1 cellular context compared by ENCODE assay signal in the genomic region with DNA sequence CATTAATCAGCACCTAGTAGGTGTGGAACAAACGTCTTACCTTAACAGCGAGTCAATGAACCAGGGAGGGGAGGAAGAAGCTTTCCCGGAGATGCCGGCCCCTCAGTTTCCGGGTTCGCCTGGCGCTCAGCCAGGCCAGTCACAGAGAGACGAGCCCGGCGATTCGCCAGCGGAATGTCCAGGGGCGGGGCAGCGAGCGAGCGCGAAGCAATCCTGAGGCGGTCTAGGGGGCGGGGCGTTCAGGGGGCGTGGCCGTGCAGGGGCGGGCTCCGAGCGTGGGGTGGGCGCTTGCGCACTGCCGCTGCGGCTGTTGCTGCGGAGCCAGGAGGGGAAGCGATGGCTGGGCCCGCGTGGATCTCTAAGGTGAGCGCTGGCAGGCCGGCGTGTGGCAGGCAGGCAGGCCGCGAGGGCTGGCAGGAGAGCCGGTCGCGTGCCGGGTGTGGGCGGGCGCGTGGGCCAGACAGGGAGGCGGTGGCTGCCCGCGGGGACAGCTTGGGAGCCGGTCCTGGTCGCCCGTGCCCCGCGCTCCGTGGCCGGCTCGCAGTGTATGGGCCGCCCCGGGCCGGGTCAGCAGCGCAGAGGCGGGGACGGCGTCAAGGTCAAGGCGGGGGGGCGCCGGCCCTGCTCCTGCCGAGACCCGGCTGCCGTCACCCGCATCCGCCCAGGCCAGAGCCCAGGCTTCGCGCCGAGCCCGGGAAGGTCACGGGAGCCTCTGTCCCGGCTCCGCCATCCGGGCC.
TF ChIP-seq lines count a peak whose summit lies in the region.

Gene IDH3A (plus strand): TSS at position 295 of the 737 bp plus-strand sequence. CDS start 42 bp downstream, at position 337.

TF ChIP-seq in HepG2, 621 proteins besides CTCF, POLR2A, EP300 and RAD21 (continued from another document and continues in another):
- TF ChIP-seq DNMT1 (CRISPR knock-in tag; IDR thresholded peaks at IDR 0.05) (no peak), RCOR2 (CRISPR knock-in tag; IDR thresholded peaks at IDR 0.05) (no peak), ZBTB38 (CRISPR knock-in tag; IDR thresholded peaks at IDR 0.05) (no peak), HDAC1 (CRISPR knock-in tag; IDR thresholded peaks at IDR 0.05) (peak; percentile 18; the same call in 1 of the 2 replicates), GABPB1 (CRISPR knock-in tag; IDR thresholded peaks at IDR 0.05) (peak; percentile 92), ZNF547 (CRISPR knock-in tag; IDR thresholded peaks at IDR 0.05) (peak; percentile 73; the same call in 1 of the 2 replicates), ZNF615 (CRISPR knock-in tag; IDR thresholded peaks at IDR 0.05; ENCODE audit: borderline replicate concordance) (no peak), ATAD3A (CRISPR knock-in tag; IDR thresholded peaks at IDR 0.05) (no peak), ZNF224 (CRISPR knock-in tag; IDR thresholded peaks at IDR 0.05) (no peak), TBX3 (IDR thresholded peaks at IDR 0.05; ENCODE audit: borderline replicate concordance) (no peak), NFIB (CRISPR knock-in tag; IDR thresholded peaks at IDR 0.05; ENCODE audit: borderline replicate concordance) (no peak), THAP9 (CRISPR knock-in tag; IDR thresholded peaks at IDR 0.05; ENCODE audit: borderline replicate concordance) (no peak), ZNF569 (CRISPR knock-in tag; IDR thresholded peaks at IDR 0.05; ENCODE audit: borderline replicate concordance) (no peak), MTF2 (CRISPR knock-in tag; IDR thresholded peaks at IDR 0.05; ENCODE audit: borderline replicate concordance) (no peak), REST (IDR thresholded peaks at IDR 0.05; ENCODE audit: borderline replicate concordance in 1 of 2, low read depth in 1 of 2, low read length in 2 of 2) (no peak), ZC3H13 (CRISPR knock-in tag; IDR thresholded peaks at IDR 0.05) (no peak), SP140L (CRISPR knock-in tag; IDR thresholded peaks at IDR 0.05; ENCODE audit: borderline replicate concordance) (no peak), ZNF747 (CRISPR knock-in tag; IDR thresholded peaks at IDR 0.05; ENCODE audit: borderline replicate concordance) (no peak), FOXP1 (IDR thresholded peaks at IDR 0.05) (no peak), FOXP1 (CRISPR knock-in tag; IDR thresholded peaks at IDR 0.05) (no peak), TBP (CRISPR knock-in tag; IDR thresholded peaks at IDR 0.05) (no peak), SNRNP70 (IDR thresholded peaks at IDR 0.05; ENCODE audit: low read depth, low read length) (no peak), ZNF34 (CRISPR knock-in tag; IDR thresholded peaks at IDR 0.05; ENCODE audit: borderline replicate concordance) (no peak), PITX1 (CRISPR knock-in tag; IDR thresholded peaks at IDR 0.05) (no peak), ETV5 (CRISPR knock-in tag; IDR thresholded peaks at IDR 0.05; ENCODE audit: borderline replicate concordance) (peak; percentile 44; the same call in 1 of the 2 replicates), CEBPB (IDR thresholded peaks at IDR 0.05; ENCODE audit: borderline replicate concordance, low read depth, low read length) (no peak), ZNF562 (CRISPR knock-in tag; IDR thresholded peaks at IDR 0.05; ENCODE audit: borderline replicate concordance) (no peak), KDM2A (CRISPR knock-in tag; IDR thresholded peaks at IDR 0.05; ENCODE audit: borderline replicate concordance, low read depth) (peak; percentile 22; the same call in 1 of the 2 replicates), TEAD2 (CRISPR knock-in tag; IDR thresholded peaks at IDR 0.05) (no peak), THAP7 (CRISPR knock-in tag; IDR thresholded peaks at IDR 0.05) (0 out of 2 replicates have a peak, but pooled peaks have one; percentile 31)
- TF ChIP-seq, protein P1, sequence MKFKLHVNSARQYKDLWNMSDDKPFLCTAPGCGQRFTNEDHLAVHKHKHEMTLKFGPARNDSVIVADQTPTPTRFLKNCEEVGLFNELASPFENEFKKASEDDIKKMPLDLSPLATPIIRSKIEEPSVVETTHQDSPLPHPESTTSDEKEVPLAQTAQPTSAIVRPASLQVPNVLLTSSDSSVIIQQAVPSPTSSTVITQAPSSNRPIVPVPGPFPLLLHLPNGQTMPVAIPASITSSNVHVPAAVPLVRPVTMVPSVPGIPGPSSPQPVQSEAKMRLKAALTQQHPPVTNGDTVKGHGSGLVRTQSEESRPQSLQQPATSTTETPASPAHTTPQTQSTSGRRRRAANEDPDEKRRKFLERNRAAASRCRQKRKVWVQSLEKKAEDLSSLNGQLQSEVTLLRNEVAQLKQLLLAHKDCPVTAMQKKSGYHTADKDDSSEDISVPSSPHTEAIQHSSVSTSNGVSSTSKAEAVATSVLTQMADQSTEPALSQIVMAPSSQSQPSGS (CRISPR knock-in tag; IDR thresholded peaks at IDR 0.05) = peak; percentile 8; the same call in 1 of the 2 replicates
- TF ChIP-seq, protein P2, sequence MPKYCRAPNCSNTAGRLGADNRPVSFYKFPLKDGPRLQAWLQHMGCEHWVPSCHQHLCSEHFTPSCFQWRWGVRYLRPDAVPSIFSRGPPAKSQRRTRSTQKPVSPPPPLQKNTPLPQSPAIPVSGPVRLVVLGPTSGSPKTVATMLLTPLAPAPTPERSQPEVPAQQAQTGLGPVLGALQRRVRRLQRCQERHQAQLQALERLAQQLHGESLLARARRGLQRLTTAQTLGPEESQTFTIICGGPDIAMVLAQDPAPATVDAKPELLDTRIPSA (CRISPR knock-in tag; IDR thresholded peaks at IDR 0.05; ENCODE audit: borderline replicate concordance) = no peak
- TF ChIP-seq, protein P3, sequence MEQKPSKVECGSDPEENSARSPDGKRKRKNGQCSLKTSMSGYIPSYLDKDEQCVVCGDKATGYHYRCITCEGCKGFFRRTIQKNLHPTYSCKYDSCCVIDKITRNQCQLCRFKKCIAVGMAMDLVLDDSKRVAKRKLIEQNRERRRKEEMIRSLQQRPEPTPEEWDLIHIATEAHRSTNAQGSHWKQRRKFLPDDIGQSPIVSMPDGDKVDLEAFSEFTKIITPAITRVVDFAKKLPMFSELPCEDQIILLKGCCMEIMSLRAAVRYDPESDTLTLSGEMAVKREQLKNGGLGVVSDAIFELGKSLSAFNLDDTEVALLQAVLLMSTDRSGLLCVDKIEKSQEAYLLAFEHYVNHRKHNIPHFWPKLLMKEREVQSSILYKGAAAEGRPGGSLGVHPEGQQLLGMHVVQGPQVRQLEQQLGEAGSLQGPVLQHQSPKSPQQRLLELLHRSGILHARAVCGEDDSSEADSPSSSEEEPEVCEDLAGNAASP (CRISPR knock-in tag; IDR thresholded peaks at IDR 0.05; ENCODE audit: borderline replicate concordance) = no peak
- TF ChIP-seq, protein P4, sequence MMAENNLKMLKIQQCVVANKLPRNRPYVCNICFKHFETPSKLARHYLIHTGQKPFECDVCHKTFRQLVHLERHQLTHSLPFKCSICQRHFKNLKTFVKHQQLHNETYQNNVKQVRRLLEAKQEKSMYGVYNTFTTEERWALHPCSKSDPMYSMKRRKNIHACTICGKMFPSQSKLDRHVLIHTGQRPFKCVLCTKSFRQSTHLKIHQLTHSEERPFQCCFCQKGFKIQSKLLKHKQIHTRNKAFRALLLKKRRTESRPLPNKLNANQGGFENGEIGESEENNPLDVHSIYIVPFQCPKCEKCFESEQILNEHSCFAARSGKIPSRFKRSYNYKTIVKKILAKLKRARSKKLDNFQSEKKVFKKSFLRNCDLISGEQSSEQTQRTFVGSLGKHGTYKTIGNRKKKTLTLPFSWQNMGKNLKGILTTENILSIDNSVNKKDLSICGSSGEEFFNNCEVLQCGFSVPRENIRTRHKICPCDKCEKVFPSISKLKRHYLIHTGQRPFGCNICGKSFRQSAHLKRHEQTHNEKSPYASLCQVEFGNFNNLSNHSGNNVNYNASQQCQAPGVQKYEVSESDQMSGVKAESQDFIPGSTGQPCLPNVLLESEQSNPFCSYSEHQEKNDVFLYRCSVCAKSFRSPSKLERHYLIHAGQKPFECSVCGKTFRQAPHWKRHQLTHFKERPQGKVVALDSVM (CRISPR knock-in tag; IDR thresholded peaks at IDR 0.05) = no peak
- TF ChIP-seq, protein P5, sequence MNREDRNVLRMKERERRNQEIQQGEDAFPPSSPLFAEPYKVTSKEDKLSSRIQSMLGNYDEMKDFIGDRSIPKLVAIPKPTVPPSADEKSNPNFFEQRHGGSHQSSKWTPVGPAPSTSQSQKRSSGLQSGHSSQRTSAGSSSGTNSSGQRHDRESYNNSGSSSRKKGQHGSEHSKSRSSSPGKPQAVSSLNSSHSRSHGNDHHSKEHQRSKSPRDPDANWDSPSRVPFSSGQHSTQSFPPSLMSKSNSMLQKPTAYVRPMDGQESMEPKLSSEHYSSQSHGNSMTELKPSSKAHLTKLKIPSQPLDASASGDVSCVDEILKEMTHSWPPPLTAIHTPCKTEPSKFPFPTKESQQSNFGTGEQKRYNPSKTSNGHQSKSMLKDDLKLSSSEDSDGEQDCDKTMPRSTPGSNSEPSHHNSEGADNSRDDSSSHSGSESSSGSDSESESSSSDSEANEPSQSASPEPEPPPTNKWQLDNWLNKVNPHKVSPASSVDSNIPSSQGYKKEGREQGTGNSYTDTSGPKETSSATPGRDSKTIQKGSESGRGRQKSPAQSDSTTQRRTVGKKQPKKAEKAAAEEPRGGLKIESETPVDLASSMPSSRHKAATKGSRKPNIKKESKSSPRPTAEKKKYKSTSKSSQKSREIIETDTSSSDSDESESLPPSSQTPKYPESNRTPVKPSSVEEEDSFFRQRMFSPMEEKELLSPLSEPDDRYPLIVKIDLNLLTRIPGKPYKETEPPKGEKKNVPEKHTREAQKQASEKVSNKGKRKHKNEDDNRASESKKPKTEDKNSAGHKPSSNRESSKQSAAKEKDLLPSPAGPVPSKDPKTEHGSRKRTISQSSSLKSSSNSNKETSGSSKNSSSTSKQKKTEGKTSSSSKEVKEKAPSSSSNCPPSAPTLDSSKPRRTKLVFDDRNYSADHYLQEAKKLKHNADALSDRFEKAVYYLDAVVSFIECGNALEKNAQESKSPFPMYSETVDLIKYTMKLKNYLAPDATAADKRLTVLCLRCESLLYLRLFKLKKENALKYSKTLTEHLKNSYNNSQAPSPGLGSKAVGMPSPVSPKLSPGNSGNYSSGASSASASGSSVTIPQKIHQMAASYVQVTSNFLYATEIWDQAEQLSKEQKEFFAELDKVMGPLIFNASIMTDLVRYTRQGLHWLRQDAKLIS (CRISPR knock-in tag; IDR thresholded peaks at IDR 0.05) = no peak
- TF ChIP-seq, protein P6, sequence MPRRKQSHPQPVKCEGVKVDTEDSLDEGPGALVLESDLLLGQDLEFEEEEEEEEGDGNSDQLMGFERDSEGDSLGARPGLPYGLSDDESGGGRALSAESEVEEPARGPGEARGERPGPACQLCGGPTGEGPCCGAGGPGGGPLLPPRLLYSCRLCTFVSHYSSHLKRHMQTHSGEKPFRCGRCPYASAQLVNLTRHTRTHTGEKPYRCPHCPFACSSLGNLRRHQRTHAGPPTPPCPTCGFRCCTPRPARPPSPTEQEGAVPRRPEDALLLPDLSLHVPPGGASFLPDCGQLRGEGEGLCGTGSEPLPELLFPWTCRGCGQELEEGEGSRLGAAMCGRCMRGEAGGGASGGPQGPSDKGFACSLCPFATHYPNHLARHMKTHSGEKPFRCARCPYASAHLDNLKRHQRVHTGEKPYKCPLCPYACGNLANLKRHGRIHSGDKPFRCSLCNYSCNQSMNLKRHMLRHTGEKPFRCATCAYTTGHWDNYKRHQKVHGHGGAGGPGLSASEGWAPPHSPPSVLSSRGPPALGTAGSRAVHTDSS (CRISPR knock-in tag; conservative IDR thresholded peaks at IDR 0.05) = no peak
